9 cellular contexts compared by ENCODE assay signal in the genomic region with DNA sequence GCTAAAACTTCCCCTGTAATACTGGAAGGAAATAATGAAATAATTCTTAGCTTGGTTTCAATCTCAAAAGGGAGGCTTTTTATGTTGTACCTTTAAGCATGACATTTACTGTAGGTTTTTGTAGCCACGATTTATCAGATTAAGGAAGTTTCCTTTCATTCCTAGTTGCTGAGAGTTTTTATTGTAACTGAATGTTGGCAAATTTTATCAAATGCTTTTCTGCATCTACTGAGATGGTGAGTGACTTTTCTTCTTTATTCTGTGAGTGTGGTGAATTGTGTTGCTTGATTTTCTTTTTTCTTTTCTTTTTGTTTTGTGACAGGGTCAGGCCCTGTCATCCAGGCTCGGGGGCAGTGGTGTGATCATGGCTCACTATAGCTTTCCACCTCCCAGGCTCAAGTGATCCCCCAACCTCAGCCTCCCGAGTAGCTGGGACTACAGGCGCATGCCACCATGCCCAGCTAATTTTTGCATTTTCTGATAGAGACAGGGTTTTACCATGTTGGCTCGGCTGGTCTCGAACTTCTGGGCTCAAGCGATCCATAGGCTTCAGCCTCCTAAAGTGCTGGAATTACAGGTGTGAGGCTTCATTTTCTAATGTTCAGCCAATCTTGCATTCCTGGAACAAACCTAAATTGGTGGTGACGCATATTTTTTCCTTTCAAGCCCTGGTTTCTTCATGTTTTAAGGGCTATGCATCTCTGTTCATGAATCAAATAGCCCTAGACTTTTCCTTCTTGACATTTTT. TPM values are rescaled to one million over a fixed set of nuclear protein-coding genes. Genes with fewer than 3 reads are reported as not detected.
DNase-seq lines count a peak whose midpoint lies in the region; ATAC-seq and TF ChIP-seq lines count a peak whose summit lies in the region.
"Had no signal": no experiment of that assay in that cellular context is flagged by ENCODE, and none has a peak within 500 bp of the region (broad histone marks: within the 10 kb centered on the region; RNA-seq: fewer than 3 reads in every experiment).

No MANE protein-coding gene starts in this region.

- POLR2A ChIA-PET in CD8-positive, alpha-beta T cell (lab: Charles Lee), result no interaction called here

- peak overlapping the region; percentile 14 for H3K27ac Mint-ChIP-seq in CD8-positive, alpha-beta T cell

- peak overlapping the region; percentile 30 for H3K4me3 Mint-ChIP-seq in CD8-positive, alpha-beta T cell

- no peaks in the 10 kb centered on the region for H3K9me3 Mint-ChIP-seq in CD8-positive, alpha-beta T cell

- no peaks in the 10 kb centered on the region for H3K36me3 ChIP-seq in CD8-positive, alpha-beta T cell (ENCODE audit: insufficient read depth, low read length)
- H3K36me3 ChIP-seq in parathyroid adenoma (ENCODE audit: control insufficient read depth, insufficient read depth, low read length), result no peaks in the 10 kb centered on the region

- intact Hi-C loops in CD8-positive, alpha-beta T cell (cut with DNase I, micrococcal nuclease), result no loop called here

- CTCF ChIA-PET in CD8-positive, alpha-beta T cell (lab: Charles Lee), result interaction anchor here (0.6 kb wide), 1 partner anchor 31 kb away, joined by 3 read pairs; no protein-coding TSS in a partner anchor

- ATAC-seq in CD8-positive, alpha-beta T cell, result no peak
- ATAC-seq in SK-N-SH treated with all-trans-retinoic acid at 6 μM for 48 hours (peak; percentile 48), esophagus mucosa (peak; percentile 11), HG03045 (IDR thresholded peaks at IDR 0.05; ENCODE audit: unreplicated experiment) (no peak), GM19351 (IDR thresholded peaks at IDR 0.05; ENCODE audit: unreplicated experiment) (no peak)

- no peak for TF ChIP-seq CTCF in CD8-positive, alpha-beta T cell (IDR thresholded peaks at IDR 0.05)
- no peak for TF ChIP-seq CTCF in parathyroid adenoma (IDR thresholded peaks at IDR 0.05)
- no peak for TF ChIP-seq CTCF in GM20000 (IDR thresholded peaks at IDR 0.05; ENCODE audit: extremely low read depth, missing control alignments)

- no peak overlapping the region for H2AFZ ChIP-seq in parathyroid adenoma

- no peaks in the 10 kb centered on the region for H3K36me3 Mint-ChIP-seq in CD8-positive, alpha-beta T cell

- H3K4me1 Mint-ChIP-seq in CD8-positive, alpha-beta T cell (ENCODE audit: low read depth), result peaks cover 19% of the 10 kb centered on the region

- H3K9me3 ChIP-seq in CD8-positive, alpha-beta T cell (ENCODE audit: low read length), result no peaks in the 10 kb centered on the region
- H3K9me3 ChIP-seq in parathyroid adenoma (ENCODE audit: control insufficient read depth, low read length), result no peaks in the 10 kb centered on the region

- no peak overlapping the region for H3K4me3 ChIP-seq in CD8-positive, alpha-beta T cell (ENCODE audit: low read depth, low read length)
- no peak overlapping the region for H3K4me3 ChIP-seq in parathyroid adenoma (ENCODE audit: low read depth, low read length)

- no peaks in the 10 kb centered on the region for H3K79me2 ChIP-seq in parathyroid adenoma

- no peak overlapping the region for H3K9ac ChIP-seq in parathyroid adenoma

- no peak for DNase-seq in CD8-positive, alpha-beta T cell
- DNase-seq in GM20000 (ENCODE audit: low spot score), result no peak
- no peak for DNase-seq in stimulated activated CD4-positive, alpha-beta T cell treated with anti-CD3 and anti-CD28 coated beads, Interleukin-4, amount 100 ng/mL, for 4 hours
- DNase-seq: NCI-H2029 treated with DMSO at 0.1 percent for 48 hours had no signal

- peaks cover 2% of the 10 kb centered on the region for H3K27me3 Mint-ChIP-seq in CD8-positive, alpha-beta T cell (ENCODE audit: low read depth)

- H3K27ac ChIP-seq in CD8-positive, alpha-beta T cell (ENCODE audit: low read depth, low read length), result no peak overlapping the region
- H3K27ac ChIP-seq in parathyroid adenoma, result peak overlapping the region; percentile 61

- no peaks in the 10 kb centered on the region for H3K27me3 ChIP-seq in CD8-positive, alpha-beta T cell (ENCODE audit: insufficient read depth, low read length)
- no peaks in the 10 kb centered on the region for H3K27me3 ChIP-seq in parathyroid adenoma (ENCODE audit: control insufficient read depth, insufficient read depth, low read length)

- H3K4me2 ChIP-seq in parathyroid adenoma (ENCODE audit: low read length), result no peak overlapping the region

- H3K4me1 ChIP-seq in CD8-positive, alpha-beta T cell (ENCODE audit: insufficient read depth, low read length), result peaks cover 10% of the 10 kb centered on the region
- H3K4me1 ChIP-seq in parathyroid adenoma, result no peaks in the 10 kb centered on the region

TF ChIP-seq in SK-N-SH treated with all-trans-retinoic acid at 6 μM for 48 hours, 23 proteins besides CTCF, POLR2A, EP300 and RAD21:
- TF ChIP-seq, protein P1, sequence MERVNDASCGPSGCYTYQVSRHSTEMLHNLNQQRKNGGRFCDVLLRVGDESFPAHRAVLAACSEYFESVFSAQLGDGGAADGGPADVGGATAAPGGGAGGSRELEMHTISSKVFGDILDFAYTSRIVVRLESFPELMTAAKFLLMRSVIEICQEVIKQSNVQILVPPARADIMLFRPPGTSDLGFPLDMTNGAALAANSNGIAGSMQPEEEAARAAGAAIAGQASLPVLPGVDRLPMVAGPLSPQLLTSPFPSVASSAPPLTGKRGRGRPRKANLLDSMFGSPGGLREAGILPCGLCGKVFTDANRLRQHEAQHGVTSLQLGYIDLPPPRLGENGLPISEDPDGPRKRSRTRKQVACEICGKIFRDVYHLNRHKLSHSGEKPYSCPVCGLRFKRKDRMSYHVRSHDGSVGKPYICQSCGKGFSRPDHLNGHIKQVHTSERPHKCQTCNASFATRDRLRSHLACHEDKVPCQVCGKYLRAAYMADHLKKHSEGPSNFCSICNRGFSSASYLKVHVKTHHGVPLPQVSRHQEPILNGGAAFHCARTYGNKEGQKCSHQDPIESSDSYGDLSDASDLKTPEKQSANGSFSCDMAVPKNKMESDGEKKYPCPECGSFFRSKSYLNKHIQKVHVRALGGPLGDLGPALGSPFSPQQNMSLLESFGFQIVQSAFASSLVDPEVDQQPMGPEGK (CRISPR knock-in tag; IDR thresholded peaks at IDR 0.05; ENCODE audit: borderline replicate concordance), result peak; percentile 51; the same call in 1 of the 2 replicates
- TF ChIP-seq ESRRG (CRISPR knock-in tag; IDR thresholded peaks at IDR 0.05) (no peak), PPARA (CRISPR knock-in tag; IDR thresholded peaks at IDR 0.05; ENCODE audit: borderline replicate concordance) (no peak)

RNA-seq across cellular contexts. Expression of gene SUSD2, which starts 26.2 kb away (rescaled TPM):
- 1 to 10 TPM; 1.2 TPM for total RNA-seq in CD8-positive, alpha-beta T cell
- total RNA-seq in esophagus mucosa, result 1.4 TPM

RNA-seq across cellular contexts. Expression of gene GGT5, which starts 37.4 kb away (rescaled TPM):
- total RNA-seq in CD8-positive, alpha-beta T cell, result not detected
- total RNA-seq in esophagus mucosa, result 5.0 TPM

Comparison
In these comparisons a context has a peak if more than half of its experiments do, and no peak if none do; other contexts are left out.
1. ATAC-seq: peak in SK-N-SH treated with all-trans-retinoic acid at 6 μM for 48 hours (single experiment) and esophagus mucosa (single experiment); none in CD8-positive, alpha-beta T cell (single experiment), HG03045 (single experiment) and GM19351 (single experiment).